In the genomic region with DNA sequence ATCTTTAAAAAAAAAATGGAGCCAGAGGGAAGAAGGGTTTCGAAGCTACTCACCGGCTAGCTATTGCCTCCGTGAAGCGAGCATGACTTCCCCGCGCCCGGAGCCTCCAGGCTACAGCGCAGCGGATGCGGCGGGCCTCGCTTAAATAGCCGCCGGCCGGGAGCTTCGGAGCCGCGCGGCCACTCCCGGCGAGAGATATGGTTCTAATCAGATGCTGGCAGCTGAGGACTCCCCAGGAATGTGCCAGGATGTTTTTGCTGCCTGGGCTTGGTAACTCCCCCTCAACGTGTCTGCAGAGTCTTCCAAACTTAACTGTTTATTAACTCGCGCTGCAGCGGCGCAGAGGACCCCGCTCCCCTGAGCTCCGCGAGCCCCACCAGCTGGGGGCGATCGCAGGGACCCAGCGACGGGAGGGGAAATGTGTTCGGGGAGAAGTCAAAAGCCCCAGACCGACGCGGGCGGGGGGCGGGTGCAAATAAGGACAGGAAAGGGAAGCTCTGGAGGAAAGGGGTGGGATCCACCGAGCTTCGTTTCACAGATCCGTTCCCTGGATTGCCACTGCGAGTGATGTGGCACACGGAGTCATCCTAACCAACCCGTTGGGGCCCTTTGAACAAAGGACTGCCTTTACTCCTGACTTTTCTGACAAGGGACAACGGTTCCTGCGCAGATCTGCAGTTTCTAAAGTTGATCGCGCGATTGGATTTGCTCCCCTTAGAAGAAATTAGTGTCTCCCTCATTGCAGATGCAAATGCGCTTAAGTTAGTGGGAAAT, we compare ENCODE assay signal across 8 cellular contexts. TPM values are rescaled to one million over a fixed set of nuclear protein-coding genes. Genes with fewer than 3 reads are reported as not detected.
DNase-seq lines count a peak whose midpoint lies in the region; ATAC-seq and TF ChIP-seq lines count a peak whose summit lies in the region.

A gene (minus strand): TSS at position 230 of the 774 bp plus-strand sequence. CDS start 30,660 bp downstream, outside the sequence.

- H2AFZ ChIP-seq in fibroblast of lung (ENCODE audit: low read length) = peak within 1 kb of the TSS; percentile 23

- peak; percentile 57 for ATAC-seq in GM21825 (IDR thresholded peaks at IDR 0.05; ENCODE audit: unreplicated experiment)
- peak; percentile 82 to 87 for ATAC-seq in stimulated activated naive B cell treated with anti-CD40 and anti-IgM and Interleukin-4, amounts not matched to agents 10 μg/mL and 1 μg/mL and 100 μg/mL, for 72 hours (replicated peaks)

- H3K27ac ChIP-seq in fibroblast of lung (ENCODE audit: insufficient read depth, low read length) = peak within 1 kb of the TSS; percentile 91
- peak within 1 kb of the TSS; percentile 89 for H3K27ac ChIP-seq in muscle layer of duodenum (ENCODE audit: low read length)

- TF ChIP-seq CTCF in fibroblast of lung (conservative IDR thresholded peaks at IDR 0.05 in 1 of 2, IDR thresholded peaks at IDR 0.05 in 1 of 2; ENCODE audit: low read depth in 1 of 2, low read length in 2 of 2) = peak; percentile 63 to 64

- peaks cover 4% of the 10 kb centered on the region for H3K36me3 ChIP-seq in fibroblast of lung (ENCODE audit: control insufficient read depth, insufficient read depth, low read length)
- peaks cover 0 to 7% of the 10 kb centered on the region in 2 donors for H3K36me3 ChIP-seq in muscle layer of duodenum (ENCODE audit: control insufficient read depth in 1 of 2, insufficient read depth in 2 of 2, low read length in 2 of 2)

- peak within 1 kb of the TSS; percentile 94 for H3K4me2 ChIP-seq in fibroblast of lung (ENCODE audit: extremely low read depth, insufficient read depth, low read length)

- H3K4me3 Mint-ChIP-seq in stimulated activated naive B cell treated with anti-CD40 and anti-IgM and Interleukin-4, amounts not matched to agents 10 μg/mL and 1 μg/mL and 100 μg/mL, for 72 hours = peak within 1 kb of the TSS; percentile 80 to 92

- DNase-seq in AG08395 (ENCODE audit: low spot score) = peak; percentile 87
- peak; percentile 77 for DNase-seq in OCI-M2 (lab: John Stamatoyannopoulos, UW; ENCODE audit: unreplicated experiment)
- peak; percentile 67 for DNase-seq in activated effector memory CD4-positive, alpha-beta T cell treated with anti-CD3 and anti-CD28 coated beads, Interleukin-2, amount 50 U/mL, for 16 hours
- DNase-seq in fibroblast of lung (ENCODE audit: low read depth in 2 of 2) = peak; percentile 94 to 97
- no peak for DNase-seq in stimulated activated naive B cell treated with anti-CD40 and anti-IgM and Interleukin-4, amounts not matched to agents 10 μg/mL and 1 μg/mL and 100 μg/mL, for 72 hours
- DNase-seq in GF-D8 (lab: John Stamatoyannopoulos, UW) = no peak

- H3K27me3 ChIP-seq in fibroblast of lung (ENCODE audit: control insufficient read depth, insufficient read depth, low read length) (no peaks in the 10 kb centered on the region), muscle layer of duodenum (ENCODE audit: low read depth, low read length) (no peaks in the 10 kb centered on the region)

- H4K20me1 ChIP-seq in fibroblast of lung (ENCODE audit: control insufficient read depth, extremely low read depth, insufficient read depth, low read length) = no peaks in the 10 kb centered on the region

- peaks cover 2 to 7% of the 10 kb centered on the region in 2 donors for H3K4me1 Mint-ChIP-seq in stimulated activated naive B cell treated with anti-CD40 and anti-IgM and Interleukin-4, amounts not matched to agents 10 μg/mL and 1 μg/mL and 100 μg/mL, for 72 hours

- H3K9me3 Mint-ChIP-seq in stimulated activated naive B cell treated with anti-CD40 and anti-IgM and Interleukin-4, amounts not matched to agents 10 μg/mL and 1 μg/mL and 100 μg/mL, for 72 hours = no peaks in the 10 kb centered on the region

- H3K9me3 ChIP-seq in fibroblast of lung (ENCODE audit: control insufficient read depth, insufficient read depth, low read depth, low read length) = no peaks in the 10 kb centered on the region
- H3K9me3 ChIP-seq in muscle layer of duodenum (ENCODE audit: control insufficient read depth in 1 of 2, low read length in 2 of 2) = no peaks in the 10 kb centered on the region

- H3K27ac Mint-ChIP-seq in stimulated activated naive B cell treated with anti-CD40 and anti-IgM and Interleukin-4, amounts not matched to agents 10 μg/mL and 1 μg/mL and 100 μg/mL, for 72 hours = no peak within 1 kb of the TSS

- peaks cover 48% of the 10 kb centered on the region for H3K79me2 ChIP-seq in fibroblast of lung (ENCODE audit: control insufficient read depth, insufficient read depth, low read length)

- H3K27me3 Mint-ChIP-seq in stimulated activated naive B cell treated with anti-CD40 and anti-IgM and Interleukin-4, amounts not matched to agents 10 μg/mL and 1 μg/mL and 100 μg/mL, for 72 hours = peaks cover 20 to 25% of the 10 kb centered on the region in 2 donors

- H3K9ac ChIP-seq in fibroblast of lung (ENCODE audit: insufficient read depth, low read length) = peak within 1 kb of the TSS; percentile 84

- peak within 1 kb of the TSS; percentile 64 to 96 (median 76) for H3K4me3 ChIP-seq in fibroblast of lung (replicated peaks in 1 of 4; ENCODE audit: control extremely low read depth in 1 of 4, insufficient read depth in 1 of 4, low read depth in 3 of 4, low read length in 4 of 4)
- H3K4me3 ChIP-seq in muscle layer of duodenum (ENCODE audit: low read depth in 1 of 2, low read length in 2 of 2) = peak within 1 kb of the TSS; percentile 62 to 75

- H3K4me1 ChIP-seq in fibroblast of lung (ENCODE audit: control insufficient read depth, extremely low read depth, insufficient read depth, low read length) = peaks cover 12% of the 10 kb centered on the region
- peaks cover 3 to 4% of the 10 kb centered on the region in 2 donors for H3K4me1 ChIP-seq in muscle layer of duodenum (ENCODE audit: control insufficient read depth in 1 of 2, insufficient read depth in 2 of 2, low read length in 2 of 2)

- H3K36me3 Mint-ChIP-seq in stimulated activated naive B cell treated with anti-CD40 and anti-IgM and Interleukin-4, amounts not matched to agents 10 μg/mL and 1 μg/mL and 100 μg/mL, for 72 hours = peaks cover 0 to 2% of the 10 kb centered on the region in 2 donors

RNA-seq across cellular contexts. Expression of the gene that starts here (rescaled TPM):
- 161 and 217 TPM in 2 replicates for total RNA-seq in fibroblast of lung
- polyA plus RNA-seq in fibroblast of lung = 328 and 538 TPM in 2 replicates
- 211 and 409 TPM in 2 replicates for polyA plus RNA-seq in fibroblast of lung (2012)
- polyA minus RNA-seq in fibroblast of lung (ENCODE audit: low replicate concordance) = 185 and 339 TPM in 2 replicates

Comparison
In these comparisons a context has a peak if more than half of its experiments do, and no peak if none do; other contexts are left out.
1. DNase-seq: peak in AG08395 (single experiment), OCI-M2 (single experiment), activated effector memory CD4-positive, alpha-beta T cell treated with anti-CD3 and anti-CD28 coated beads, Interleukin-2, amount 50 U/mL, for 16 hours (single experiment) and fibroblast of lung (2 of 2); none in stimulated activated naive B cell treated with anti-CD40 and anti-IgM and Interleukin-4, amounts not matched to agents 10 μg/mL and 1 μg/mL and 100 μg/mL, for 72 hours (single experiment) and GF-D8 (single experiment).